In the genomic region with DNA sequence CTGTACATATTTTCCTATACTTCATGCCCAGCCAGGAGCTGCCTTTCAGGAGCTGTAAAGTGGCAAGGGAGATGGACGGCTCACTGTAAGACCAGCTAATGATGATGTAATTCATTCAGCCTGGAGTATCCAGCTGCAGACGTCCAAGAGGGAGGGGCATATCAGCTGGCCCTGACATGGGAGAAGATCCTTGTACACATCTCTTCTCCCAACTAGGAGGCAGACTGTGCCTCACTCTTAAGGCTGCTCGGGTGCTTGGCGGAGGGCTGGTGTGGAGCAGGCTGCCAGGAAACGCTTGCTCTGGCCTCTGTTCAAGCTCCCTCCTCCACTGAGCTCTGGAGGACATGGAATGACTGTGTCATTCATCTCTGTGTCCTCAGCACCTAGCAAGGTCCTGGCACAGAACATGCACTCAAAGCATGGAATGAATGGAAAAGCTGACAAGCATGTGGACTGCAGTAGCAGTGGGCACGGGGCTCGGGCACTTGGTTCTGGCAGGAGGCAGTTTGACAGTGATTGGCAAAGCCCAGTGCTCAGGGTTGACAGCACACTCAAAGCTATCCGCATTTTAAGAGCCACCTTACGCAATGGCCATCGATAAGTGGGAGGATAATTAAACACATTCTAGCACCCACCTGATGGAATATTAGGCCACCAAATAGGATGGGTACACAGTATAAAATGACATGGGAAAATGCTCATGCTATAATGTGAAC, we compare ENCODE assay signal across 8 cellular contexts.
DNase-seq lines count a peak whose midpoint lies in the region; ATAC-seq, FAIRE-seq and TF ChIP-seq lines count a peak whose summit lies in the region.

No MANE protein-coding gene starts in this region.

- no peak overlapping the region for H3K4me3 ChIP-seq in SJCRH30
- no peak overlapping the region for H3K4me3 ChIP-seq in retinal pigment epithelial cell (ENCODE audit: low read length)
- H3K4me3 ChIP-seq in effector memory CD4-positive, alpha-beta T cell (ENCODE audit: insufficient read depth, low read depth, low read length, poor library complexity, severe bottlenecking): no peak overlapping the region

- peaks cover 49% of the 10 kb centered on the region for H3K36me3 ChIP-seq in SJCRH30
- peaks cover 83% of the 10 kb centered on the region for H3K36me3 ChIP-seq in effector memory CD4-positive, alpha-beta T cell (ENCODE audit: control insufficient read depth, insufficient read depth, low read length)

- FAIRE-seq in HTR-8/SVneo (lab: Jason Lieb, UNC): no peak

- H3K9me3 ChIP-seq in SJCRH30 (replicated peaks): no peaks in the 10 kb centered on the region
- H3K9me3 ChIP-seq in effector memory CD4-positive, alpha-beta T cell (ENCODE audit: control insufficient read depth, low read length): no peaks in the 10 kb centered on the region

- intact Hi-C loops in Right ventricle myocardium inferior (cut with DNase I): loop anchor here (5.0 kb wide), 2 partner anchors 38 to 72 kb away; a partner anchor contains a TSS

- ATAC-seq in Right ventricle myocardium inferior (peak; percentile 89), HG03039 (IDR thresholded peaks at IDR 0.05; ENCODE audit: unreplicated experiment) (no peak)

- H3K4me1 ChIP-seq in SJCRH30: peaks cover 56% of the 10 kb centered on the region
- peaks cover 3% of the 10 kb centered on the region for H3K4me1 ChIP-seq in effector memory CD4-positive, alpha-beta T cell (ENCODE audit: control insufficient read depth, insufficient read depth, low read length, poor library complexity, severe bottlenecking)

- no peak overlapping the region for H3K27ac ChIP-seq in SJCRH30
- H3K27ac ChIP-seq in effector memory CD4-positive, alpha-beta T cell (ENCODE audit: insufficient read depth, low read length, poor library complexity, severe bottlenecking): no peak overlapping the region

- H3K27me3 ChIP-seq in SJCRH30: no peaks in the 10 kb centered on the region
- no peaks in the 10 kb centered on the region for H3K27me3 ChIP-seq in effector memory CD4-positive, alpha-beta T cell (replicated peaks; ENCODE audit: control insufficient read depth, insufficient read depth, low read length, poor library complexity, severe bottlenecking)

- DNase-seq in HTR-8/SVneo (ENCODE audit: insufficient read length, low spot score) (peak; percentile 37), SJCRH30 (peak; percentile 63 to 72), Right ventricle myocardium inferior (ENCODE audit: missing footprints) (peak; percentile 86), retinal pigment epithelial cell (ENCODE audit: low read depth) (no peak), OCI-M2 (lab: John Stamatoyannopoulos, UW; ENCODE audit: unreplicated experiment) (no peak)
- no peak for DNase-seq in effector memory CD4-positive, alpha-beta T cell
- DNase-seq in stimulated activated CD4-positive, alpha-beta T cell treated with anti-CD3 and anti-CD28 coated beads, Interleukin-2, amount 100 ng/mL, for 24 hours: no peak

- peak; percentile 22 for TF ChIP-seq CTCF in retinal pigment epithelial cell (conservative IDR thresholded peaks at IDR 0.05; ENCODE audit: low read depth, low read length)

Comparison
In these comparisons a context has a peak if more than half of its experiments do, and no peak if none do; other contexts are left out.
1. DNase-seq: peak in HTR-8/SVneo (single experiment), SJCRH30 (2 of 2) and Right ventricle myocardium inferior (single experiment); none in retinal pigment epithelial cell (single experiment), effector memory CD4-positive, alpha-beta T cell (0 of 3), OCI-M2 (single experiment) and stimulated activated CD4-positive, alpha-beta T cell treated with anti-CD3 and anti-CD28 coated beads, Interleukin-2, amount 100 ng/mL, for 24 hours (0 of 2).